ENCODE assay signal across 1 cellular context in the genomic region with DNA sequence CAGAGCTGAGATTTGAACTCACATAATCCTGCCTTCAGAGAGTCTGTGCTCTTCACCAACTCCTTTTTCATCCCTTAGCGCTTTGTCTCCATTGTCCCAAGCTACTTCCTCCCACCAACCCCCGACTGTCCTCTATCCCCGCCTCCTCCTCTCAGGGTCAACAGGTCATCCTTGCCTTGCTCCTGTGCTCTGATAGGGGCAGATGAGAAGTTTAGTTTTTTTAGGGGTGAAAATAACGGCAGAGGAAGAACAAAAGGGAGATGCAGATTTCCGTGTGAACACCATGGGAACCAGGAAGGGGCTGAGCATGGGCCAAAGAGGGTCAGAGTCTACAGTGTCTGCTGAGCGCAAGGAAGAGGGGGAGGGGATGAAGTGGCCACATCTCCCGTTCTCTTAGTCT.
TF ChIP-seq lines count a peak whose summit lies in the region.

No MANE protein-coding gene starts in this region.

TF ChIP-seq in K562, 482 proteins besides CTCF, POLR2A, EP300 and RAD21 (continued from another document and continues in another):
- TF ChIP-seq, protein P1, sequence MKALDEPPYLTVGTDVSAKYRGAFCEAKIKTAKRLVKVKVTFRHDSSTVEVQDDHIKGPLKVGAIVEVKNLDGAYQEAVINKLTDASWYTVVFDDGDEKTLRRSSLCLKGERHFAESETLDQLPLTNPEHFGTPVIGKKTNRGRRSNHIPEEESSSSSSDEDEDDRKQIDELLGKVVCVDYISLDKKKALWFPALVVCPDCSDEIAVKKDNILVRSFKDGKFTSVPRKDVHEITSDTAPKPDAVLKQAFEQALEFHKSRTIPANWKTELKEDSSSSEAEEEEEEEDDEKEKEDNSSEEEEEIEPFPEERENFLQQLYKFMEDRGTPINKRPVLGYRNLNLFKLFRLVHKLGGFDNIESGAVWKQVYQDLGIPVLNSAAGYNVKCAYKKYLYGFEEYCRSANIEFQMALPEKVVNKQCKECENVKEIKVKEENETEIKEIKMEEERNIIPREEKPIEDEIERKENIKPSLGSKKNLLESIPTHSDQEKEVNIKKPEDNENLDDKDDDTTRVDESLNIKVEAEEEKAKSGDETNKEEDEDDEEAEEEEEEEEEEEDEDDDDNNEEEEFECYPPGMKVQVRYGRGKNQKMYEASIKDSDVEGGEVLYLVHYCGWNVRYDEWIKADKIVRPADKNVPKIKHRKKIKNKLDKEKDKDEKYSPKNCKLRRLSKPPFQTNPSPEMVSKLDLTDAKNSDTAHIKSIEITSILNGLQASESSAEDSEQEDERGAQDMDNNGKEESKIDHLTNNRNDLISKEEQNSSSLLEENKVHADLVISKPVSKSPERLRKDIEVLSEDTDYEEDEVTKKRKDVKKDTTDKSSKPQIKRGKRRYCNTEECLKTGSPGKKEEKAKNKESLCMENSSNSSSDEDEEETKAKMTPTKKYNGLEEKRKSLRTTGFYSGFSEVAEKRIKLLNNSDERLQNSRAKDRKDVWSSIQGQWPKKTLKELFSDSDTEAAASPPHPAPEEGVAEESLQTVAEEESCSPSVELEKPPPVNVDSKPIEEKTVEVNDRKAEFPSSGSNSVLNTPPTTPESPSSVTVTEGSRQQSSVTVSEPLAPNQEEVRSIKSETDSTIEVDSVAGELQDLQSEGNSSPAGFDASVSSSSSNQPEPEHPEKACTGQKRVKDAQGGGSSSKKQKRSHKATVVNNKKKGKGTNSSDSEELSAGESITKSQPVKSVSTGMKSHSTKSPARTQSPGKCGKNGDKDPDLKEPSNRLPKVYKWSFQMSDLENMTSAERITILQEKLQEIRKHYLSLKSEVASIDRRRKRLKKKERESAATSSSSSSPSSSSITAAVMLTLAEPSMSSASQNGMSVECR (CRISPR knock-in tag; IDR thresholded peaks at IDR 0.05), result no peak
- TF ChIP-seq SOX6 (IDR thresholded peaks at IDR 0.05) (0 out of 2 replicates have a peak, but pooled peaks have one; percentile 27), ZNF699 (CRISPR knock-in tag; IDR thresholded peaks at IDR 0.05; ENCODE audit: insufficient replicate concordance) (no peak), PHTF2 (CRISPR knock-in tag; IDR thresholded peaks at IDR 0.05) (no peak), LARP7 (IDR thresholded peaks at IDR 0.05) (no peak), CHCHD3 (CRISPR knock-in tag; IDR thresholded peaks at IDR 0.05) (no peak), CSDE1 (IDR thresholded peaks at IDR 0.05) (no peak), ZNF384 (IDR thresholded peaks at IDR 0.05; ENCODE audit: low read depth, low read length) (0 out of 2 replicates have a peak, but pooled peaks have one; percentile 6), ESRRA (IDR thresholded peaks at IDR 0.05; ENCODE audit: borderline replicate concordance, low read depth) (peak; percentile 60; the same call in 1 of the 2 replicates), SMAD1 (IDR thresholded peaks at IDR 0.05; ENCODE audit: low read depth, low read length, partially characterized antibody) (no peak), CBFA2T2 (conservative IDR thresholded peaks at IDR 0.05) (no peak), ZBTB17 (CRISPR knock-in tag; IDR thresholded peaks at IDR 0.05) (no peak), CREM (IDR thresholded peaks at IDR 0.05; ENCODE audit: low read depth) (peak; percentile 14; the same call in 1 of the 2 replicates), RBBP5 (IDR thresholded peaks at IDR 0.05; ENCODE audit: borderline replicate concordance, insufficient read depth, low read length, poor library complexity, severe bottlenecking) (no peak), NCOA2 (IDR thresholded peaks at IDR 0.05; ENCODE audit: partially characterized antibody in 2 of 2) (no peak), NR1H2 (CRISPR knock-in tag; IDR thresholded peaks at IDR 0.05) (no peak), FOXJ2 (tag; IDR thresholded peaks at IDR 0.05) (no peak), BRD4 (IDR thresholded peaks at IDR 0.05) (no peak), SMARCA4 (IDR thresholded peaks at IDR 0.05) (peak; percentile 37; the same call in 1 of the 2 replicates), ZFP30 (CRISPR knock-in tag; IDR thresholded peaks at IDR 0.05; ENCODE audit: borderline replicate concordance) (no peak), SMARCB1 (IDR thresholded peaks at IDR 0.05; ENCODE audit: insufficient read length, low read depth) (no peak), RBFOX2 (IDR thresholded peaks at IDR 0.05; ENCODE audit: low read depth, low read length) (no peak), E2F3 (CRISPR knock-in tag; IDR thresholded peaks at IDR 0.05) (no peak), DNMT1 (IDR thresholded peaks at IDR 0.05) (no peak), SRSF1 (IDR thresholded peaks at IDR 0.05; ENCODE audit: low read depth, low read length) (no peak), GABPA (tag; conservative IDR thresholded peaks at IDR 0.05; ENCODE audit: low read depth) (no peak), FOXM1 (IDR thresholded peaks at IDR 0.05; ENCODE audit: low read depth) (no peak), FOXM1 (CRISPR knock-in tag; IDR thresholded peaks at IDR 0.05; ENCODE audit: low read depth) (no peak), KDM4B (IDR thresholded peaks at IDR 0.05; ENCODE audit: borderline replicate concordance in 2 of 2, low read depth in 1 of 2) (no peak), ELF1 (tag; IDR thresholded peaks at IDR 0.05) (no peak), RFX5 (IDR thresholded peaks at IDR 0.05; ENCODE audit: low read depth, low read length) (no peak), SP2 (IDR thresholded peaks at IDR 0.05; ENCODE audit: extremely low read depth, low read depth, low read length, poor library complexity, severe bottlenecking) (no peak), NEUROD1 (IDR thresholded peaks at IDR 0.05; ENCODE audit: borderline replicate concordance, low read depth, low read length, partially characterized antibody) (no peak), FOXK2 (conservative IDR thresholded peaks at IDR 0.05 in 1 of 2, IDR thresholded peaks at IDR 0.05 in 1 of 2; ENCODE audit: low read depth in 2 of 2) (no peak), POLR2G (IDR thresholded peaks at IDR 0.05; ENCODE audit: low read depth, low read length) (no peak), CBX8 (IDR thresholded peaks at IDR 0.05; ENCODE audit: borderline replicate concordance, extremely low read depth, low read depth, low read length, poor library complexity, severe bottlenecking) (no peak), CBX2 (IDR thresholded peaks at IDR 0.05; ENCODE audit: insufficient read depth, low read length, poor library complexity, severe bottlenecking) (no peak), GTF2F1 (IDR thresholded peaks at IDR 0.05; ENCODE audit: low read depth, low read length) (no peak), ZNF431 (CRISPR knock-in tag; IDR thresholded peaks at IDR 0.05) (no peak), ZNF174 (CRISPR knock-in tag; IDR thresholded peaks at IDR 0.05) (no peak), ZNF316 (IDR thresholded peaks at IDR 0.05) (no peak), ZNF140 (CRISPR knock-in tag; IDR thresholded peaks at IDR 0.05) (no peak), TCF3 (CRISPR knock-in tag; IDR thresholded peaks at IDR 0.05) (no peak), ZNF133 (CRISPR knock-in tag; IDR thresholded peaks at IDR 0.05) (no peak), MBD2 (IDR thresholded peaks at IDR 0.05; ENCODE audit: borderline replicate concordance, low read depth) (no peak), SIX5 (IDR thresholded peaks at IDR 0.05; ENCODE audit: borderline replicate concordance in 1 of 2, insufficient read depth in 1 of 2, low read depth in 1 of 2, low read length in 2 of 2) (no peak), TBL1XR1 (IDR thresholded peaks at IDR 0.05; ENCODE audit: low read length in 2 of 2) (no peak), NR2C2 (CRISPR knock-in tag; IDR thresholded peaks at IDR 0.05) (no peak), NR2C2 (tag; IDR thresholded peaks at IDR 0.05) (peak; percentile 79; the same call in 1 of the 2 replicates), ZKSCAN1 (IDR thresholded peaks at IDR 0.05; ENCODE audit: low read depth, low read length) (no peak)
- TF ChIP-seq, protein P2, sequence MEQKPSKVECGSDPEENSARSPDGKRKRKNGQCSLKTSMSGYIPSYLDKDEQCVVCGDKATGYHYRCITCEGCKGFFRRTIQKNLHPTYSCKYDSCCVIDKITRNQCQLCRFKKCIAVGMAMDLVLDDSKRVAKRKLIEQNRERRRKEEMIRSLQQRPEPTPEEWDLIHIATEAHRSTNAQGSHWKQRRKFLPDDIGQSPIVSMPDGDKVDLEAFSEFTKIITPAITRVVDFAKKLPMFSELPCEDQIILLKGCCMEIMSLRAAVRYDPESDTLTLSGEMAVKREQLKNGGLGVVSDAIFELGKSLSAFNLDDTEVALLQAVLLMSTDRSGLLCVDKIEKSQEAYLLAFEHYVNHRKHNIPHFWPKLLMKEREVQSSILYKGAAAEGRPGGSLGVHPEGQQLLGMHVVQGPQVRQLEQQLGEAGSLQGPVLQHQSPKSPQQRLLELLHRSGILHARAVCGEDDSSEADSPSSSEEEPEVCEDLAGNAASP (IDR thresholded peaks at IDR 0.05), result no peak
- TF ChIP-seq, protein P3, sequence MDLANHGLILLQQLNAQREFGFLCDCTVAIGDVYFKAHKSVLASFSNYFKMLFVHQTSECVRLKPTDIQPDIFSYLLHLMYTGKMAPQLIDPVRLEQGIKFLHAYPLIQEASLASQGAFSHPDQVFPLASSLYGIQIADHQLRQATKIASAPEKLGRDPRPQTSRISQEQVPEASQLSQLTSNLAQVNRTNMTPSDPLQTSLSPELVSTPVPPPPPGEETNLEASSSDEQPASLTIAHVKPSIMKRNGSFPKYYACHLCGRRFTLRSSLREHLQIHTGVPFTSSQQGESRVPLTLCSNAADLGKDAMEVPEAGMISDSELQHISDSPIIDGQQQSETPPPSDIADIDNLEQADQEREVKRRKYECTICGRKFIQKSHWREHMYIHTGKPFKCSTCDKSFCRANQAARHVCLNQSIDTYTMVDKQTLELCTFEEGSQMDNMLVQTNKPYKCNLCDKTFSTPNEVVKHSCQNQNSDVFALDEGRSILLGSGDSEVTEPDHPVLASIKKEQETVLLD (IDR thresholded peaks at IDR 0.05), result no peak
- TF ChIP-seq, protein P4, sequence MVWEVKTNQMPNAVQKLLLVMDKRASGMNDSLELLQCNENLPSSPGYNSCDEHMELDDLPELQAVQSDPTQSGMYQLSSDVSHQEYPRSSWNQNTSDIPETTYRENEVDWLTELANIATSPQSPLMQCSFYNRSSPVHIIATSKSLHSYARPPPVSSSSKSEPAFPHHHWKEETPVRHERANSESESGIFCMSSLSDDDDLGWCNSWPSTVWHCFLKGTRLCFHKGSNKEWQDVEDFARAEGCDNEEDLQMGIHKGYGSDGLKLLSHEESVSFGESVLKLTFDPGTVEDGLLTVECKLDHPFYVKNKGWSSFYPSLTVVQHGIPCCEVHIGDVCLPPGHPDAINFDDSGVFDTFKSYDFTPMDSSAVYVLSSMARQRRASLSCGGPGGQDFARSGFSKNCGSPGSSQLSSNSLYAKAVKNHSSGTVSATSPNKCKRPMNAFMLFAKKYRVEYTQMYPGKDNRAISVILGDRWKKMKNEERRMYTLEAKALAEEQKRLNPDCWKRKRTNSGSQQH (CRISPR knock-in tag; IDR thresholded peaks at IDR 0.05), result no peak
- TF ChIP-seq, protein P5, sequence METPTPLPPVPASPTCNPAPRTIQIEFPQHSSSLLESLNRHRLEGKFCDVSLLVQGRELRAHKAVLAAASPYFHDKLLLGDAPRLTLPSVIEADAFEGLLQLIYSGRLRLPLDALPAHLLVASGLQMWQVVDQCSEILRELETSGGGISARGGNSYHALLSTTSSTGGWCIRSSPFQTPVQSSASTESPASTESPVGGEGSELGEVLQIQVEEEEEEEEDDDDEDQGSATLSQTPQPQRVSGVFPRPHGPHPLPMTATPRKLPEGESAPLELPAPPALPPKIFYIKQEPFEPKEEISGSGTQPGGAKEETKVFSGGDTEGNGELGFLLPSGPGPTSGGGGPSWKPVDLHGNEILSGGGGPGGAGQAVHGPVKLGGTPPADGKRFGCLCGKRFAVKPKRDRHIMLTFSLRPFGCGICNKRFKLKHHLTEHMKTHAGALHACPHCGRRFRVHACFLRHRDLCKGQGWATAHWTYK (CRISPR knock-in tag; IDR thresholded peaks at IDR 0.05), result no peak
- TF ChIP-seq, protein P6, sequence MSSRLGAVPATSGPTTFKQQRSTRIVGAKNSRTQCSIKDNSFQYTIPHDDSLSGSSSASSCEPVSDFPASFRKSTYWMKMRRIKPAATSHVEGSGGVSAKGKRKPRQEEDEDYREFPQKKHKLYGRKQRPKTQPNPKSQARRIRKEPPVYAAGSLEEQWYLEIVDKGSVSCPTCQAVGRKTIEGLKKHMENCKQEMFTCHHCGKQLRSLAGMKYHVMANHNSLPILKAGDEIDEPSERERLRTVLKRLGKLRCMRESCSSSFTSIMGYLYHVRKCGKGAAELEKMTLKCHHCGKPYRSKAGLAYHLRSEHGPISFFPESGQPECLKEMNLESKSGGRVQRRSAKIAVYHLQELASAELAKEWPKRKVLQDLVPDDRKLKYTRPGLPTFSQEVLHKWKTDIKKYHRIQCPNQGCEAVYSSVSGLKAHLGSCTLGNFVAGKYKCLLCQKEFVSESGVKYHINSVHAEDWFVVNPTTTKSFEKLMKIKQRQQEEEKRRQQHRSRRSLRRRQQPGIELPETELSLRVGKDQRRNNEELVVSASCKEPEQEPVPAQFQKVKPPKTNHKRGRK (tag; IDR thresholded peaks at IDR 0.05), result no peak
- TF ChIP-seq, protein P7, sequence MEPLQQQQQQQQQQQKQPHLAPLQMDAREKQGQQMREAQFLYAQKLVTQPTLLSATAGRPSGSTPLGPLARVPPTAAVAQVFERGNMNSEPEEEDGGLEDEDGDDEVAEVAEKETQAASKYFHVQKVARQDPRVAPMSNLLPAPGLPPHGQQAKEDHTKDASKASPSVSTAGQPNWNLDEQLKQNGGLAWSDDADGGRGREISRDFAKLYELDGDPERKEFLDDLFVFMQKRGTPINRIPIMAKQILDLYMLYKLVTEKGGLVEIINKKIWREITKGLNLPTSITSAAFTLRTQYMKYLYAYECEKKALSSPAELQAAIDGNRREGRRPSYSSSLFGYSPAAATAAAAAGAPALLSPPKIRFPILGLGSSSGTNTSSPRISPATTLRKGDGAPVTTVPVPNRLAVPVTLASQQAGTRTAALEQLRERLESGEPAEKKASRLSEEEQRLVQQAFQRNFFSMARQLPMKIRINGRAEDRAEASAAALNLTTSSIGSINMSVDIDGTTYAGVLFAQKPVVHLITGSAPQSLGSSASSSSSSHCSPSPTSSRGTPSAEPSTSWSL (CRISPR knock-in tag; IDR thresholded peaks at IDR 0.05; ENCODE audit: borderline replicate concordance), result no peak
- TF ChIP-seq, protein P8, sequence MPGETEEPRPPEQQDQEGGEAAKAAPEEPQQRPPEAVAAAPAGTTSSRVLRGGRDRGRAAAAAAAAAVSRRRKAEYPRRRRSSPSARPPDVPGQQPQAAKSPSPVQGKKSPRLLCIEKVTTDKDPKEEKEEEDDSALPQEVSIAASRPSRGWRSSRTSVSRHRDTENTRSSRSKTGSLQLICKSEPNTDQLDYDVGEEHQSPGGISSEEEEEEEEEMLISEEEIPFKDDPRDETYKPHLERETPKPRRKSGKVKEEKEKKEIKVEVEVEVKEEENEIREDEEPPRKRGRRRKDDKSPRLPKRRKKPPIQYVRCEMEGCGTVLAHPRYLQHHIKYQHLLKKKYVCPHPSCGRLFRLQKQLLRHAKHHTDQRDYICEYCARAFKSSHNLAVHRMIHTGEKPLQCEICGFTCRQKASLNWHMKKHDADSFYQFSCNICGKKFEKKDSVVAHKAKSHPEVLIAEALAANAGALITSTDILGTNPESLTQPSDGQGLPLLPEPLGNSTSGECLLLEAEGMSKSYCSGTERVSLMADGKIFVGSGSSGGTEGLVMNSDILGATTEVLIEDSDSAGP (CRISPR knock-in tag; IDR thresholded peaks at IDR 0.05), result no peak
